8 cellular contexts compared by ENCODE assay signal in genomic region chr3:106609666-106610301, GRCh38.
A peak's percentile ranks its signal among the peaks of the same experiment; 100 is the strongest.
DNase-seq lines count a peak whose midpoint lies in the region; ATAC-seq and TF ChIP-seq lines count a peak whose summit lies in the region.

No MANE protein-coding gene starts in this region.

- no peaks in the 10 kb centered on the region for H3K9me3 ChIP-seq in BE2C

- H3K36me3 Mint-ChIP-seq in activated CD4-positive, alpha-beta memory T cell treated with anti-CD3 and anti-CD28 coated beads, Interleukin-2, amount 10 ng/mL, durations not matched to agents 7 days and 5 days (ENCODE audit: low read depth), result peaks cover 20% of the 10 kb centered on the region
- H3K36me3 Mint-ChIP-seq in effector memory CD8-positive, alpha-beta T cell (ENCODE audit: insufficient read depth), result no peaks in the 10 kb centered on the region
- H3K36me3 Mint-ChIP-seq in mesothelial cell of epicardium, result peaks cover 21% of the 10 kb centered on the region

- H3K27ac Mint-ChIP-seq in activated CD4-positive, alpha-beta memory T cell treated with anti-CD3 and anti-CD28 coated beads, Interleukin-2, amount 10 ng/mL, durations not matched to agents 7 days and 5 days, result no peak overlapping the region
- H3K27ac Mint-ChIP-seq in effector memory CD8-positive, alpha-beta T cell, result no peak overlapping the region
- H3K27ac Mint-ChIP-seq in mesothelial cell of epicardium, result peak overlapping the region; percentile 88

- no peaks in the 10 kb centered on the region for H3K27me3 Mint-ChIP-seq in activated CD4-positive, alpha-beta memory T cell treated with anti-CD3 and anti-CD28 coated beads, Interleukin-2, amount 10 ng/mL, durations not matched to agents 7 days and 5 days
- no peaks in the 10 kb centered on the region for H3K27me3 Mint-ChIP-seq in effector memory CD8-positive, alpha-beta T cell
- H3K27me3 Mint-ChIP-seq in mesothelial cell of epicardium (ENCODE audit: low read depth), result no peaks in the 10 kb centered on the region

- CTCF ChIA-PET in activated CD4-positive, alpha-beta memory T cell treated with anti-CD3 and anti-CD28 coated beads, Interleukin-2, amount 10 ng/mL, durations not matched to agents 7 days and 5 days (lab: Charles Lee), result interaction anchor here (0.7 to 4.6 kb wide), 12 partner anchors 16 to 1161 kb away, joined by 3 to 23 read pairs (median 4); no protein-coding TSS in a partner anchor

- DNase-seq in BE2C (peak; percentile 70), GM19240 (ENCODE audit: insufficient read length, low spot score) (peak; percentile 9), NCI-H82 (lab: John Stamatoyannopoulos, UW) (peak; percentile 89), mesothelial cell of epicardium (ENCODE audit: low spot score in 2 of 2, unreplicated experiment in 2 of 2) (peak; percentile 34 to 67)
- DNase-seq in activated CD4-positive, alpha-beta memory T cell treated with anti-CD3 and anti-CD28 coated beads, Interleukin-2, amount 10 ng/mL, durations not matched to agents 7 days and 5 days, result peak; percentile 70
- peak; percentile 61 to 68 (median 62) for DNase-seq in effector memory CD8-positive, alpha-beta T cell
- DNase-seq in stimulated activated CD8-positive, alpha-beta memory T cell treated with anti-CD3 and anti-CD28 coated beads, Interleukin-4, amount 100 ng/mL, for 4 hours (ENCODE audit: low read depth in 2 of 2, low spot score in 1 of 2), result peak; percentile 14 to 33

- no peak overlapping the region for H3K4me3 Mint-ChIP-seq in activated CD4-positive, alpha-beta memory T cell treated with anti-CD3 and anti-CD28 coated beads, Interleukin-2, amount 10 ng/mL, durations not matched to agents 7 days and 5 days
- no peak overlapping the region for H3K4me3 Mint-ChIP-seq in effector memory CD8-positive, alpha-beta T cell
- no peak overlapping the region for H3K4me3 Mint-ChIP-seq in mesothelial cell of epicardium

- peaks cover 26% of the 10 kb centered on the region for H3K9me3 Mint-ChIP-seq in activated CD4-positive, alpha-beta memory T cell treated with anti-CD3 and anti-CD28 coated beads, Interleukin-2, amount 10 ng/mL, durations not matched to agents 7 days and 5 days
- peaks cover 0 to 11% of the 10 kb centered on the region in 2 donors for H3K9me3 Mint-ChIP-seq in effector memory CD8-positive, alpha-beta T cell
- H3K9me3 Mint-ChIP-seq in mesothelial cell of epicardium, result peaks cover 30% of the 10 kb centered on the region

- no peak overlapping the region for H3K4me3 ChIP-seq in BE2C (ENCODE audit: low read depth, low read length)

- peaks cover 11% of the 10 kb centered on the region for H3K4me1 ChIP-seq in BE2C

- ATAC-seq in HG03558 (IDR thresholded peaks at IDR 0.05; ENCODE audit: extremely low read depth, unreplicated experiment), result peak; percentile 72
- ATAC-seq in effector memory CD8-positive, alpha-beta T cell (replicated peaks), result peak; percentile 84

- POLR2A ChIA-PET in activated CD4-positive, alpha-beta memory T cell treated with anti-CD3 and anti-CD28 coated beads, Interleukin-2, amount 10 ng/mL, durations not matched to agents 7 days and 5 days (lab: Charles Lee), result interaction anchor here (0.5 to 0.8 kb wide), 2 partner anchors 541 to 740 kb away, joined by 3 read pairs; no protein-coding TSS in a partner anchor

- H3K27me3 ChIP-seq in BE2C, result no peaks in the 10 kb centered on the region

- peak; percentile 96 for TF ChIP-seq CTCF in BE2C (IDR thresholded peaks at IDR 0.05; ENCODE audit: low read depth, low read length)
- peak; percentile 88 for TF ChIP-seq CTCF in mesothelial cell of epicardium (IDR thresholded peaks at IDR 0.05; ENCODE audit: unreplicated experiment)

- no peaks in the 10 kb centered on the region for H3K36me3 ChIP-seq in BE2C

- peaks cover 9% of the 10 kb centered on the region for H3K4me1 Mint-ChIP-seq in activated CD4-positive, alpha-beta memory T cell treated with anti-CD3 and anti-CD28 coated beads, Interleukin-2, amount 10 ng/mL, durations not matched to agents 7 days and 5 days
- peaks cover 0 to 3% of the 10 kb centered on the region in 2 donors for H3K4me1 Mint-ChIP-seq in effector memory CD8-positive, alpha-beta T cell (ENCODE audit: low read depth in 2 of 2)
- peaks cover 26% of the 10 kb centered on the region for H3K4me1 Mint-ChIP-seq in mesothelial cell of epicardium

Comparison
In these comparisons a context has a peak if more than half of its experiments do, and no peak if none do; other contexts are left out.
1. DNase-seq: peak in every context shown above with its lines; median percentile 89 in NCI-H82; 70 in BE2C; 70 in activated CD4-positive, alpha-beta memory T cell treated with anti-CD3 and anti-CD28 coated beads, Interleukin-2, amount 10 ng/mL, durations not matched to agents 7 days and 5 days; 62 in effector memory CD8-positive, alpha-beta T cell; 50 in mesothelial cell of epicardium; 24 in stimulated activated CD8-positive, alpha-beta memory T cell treated with anti-CD3 and anti-CD28 coated beads, Interleukin-4, amount 100 ng/mL, for 4 hours; 9 in GM19240.